In the genomic region with DNA sequence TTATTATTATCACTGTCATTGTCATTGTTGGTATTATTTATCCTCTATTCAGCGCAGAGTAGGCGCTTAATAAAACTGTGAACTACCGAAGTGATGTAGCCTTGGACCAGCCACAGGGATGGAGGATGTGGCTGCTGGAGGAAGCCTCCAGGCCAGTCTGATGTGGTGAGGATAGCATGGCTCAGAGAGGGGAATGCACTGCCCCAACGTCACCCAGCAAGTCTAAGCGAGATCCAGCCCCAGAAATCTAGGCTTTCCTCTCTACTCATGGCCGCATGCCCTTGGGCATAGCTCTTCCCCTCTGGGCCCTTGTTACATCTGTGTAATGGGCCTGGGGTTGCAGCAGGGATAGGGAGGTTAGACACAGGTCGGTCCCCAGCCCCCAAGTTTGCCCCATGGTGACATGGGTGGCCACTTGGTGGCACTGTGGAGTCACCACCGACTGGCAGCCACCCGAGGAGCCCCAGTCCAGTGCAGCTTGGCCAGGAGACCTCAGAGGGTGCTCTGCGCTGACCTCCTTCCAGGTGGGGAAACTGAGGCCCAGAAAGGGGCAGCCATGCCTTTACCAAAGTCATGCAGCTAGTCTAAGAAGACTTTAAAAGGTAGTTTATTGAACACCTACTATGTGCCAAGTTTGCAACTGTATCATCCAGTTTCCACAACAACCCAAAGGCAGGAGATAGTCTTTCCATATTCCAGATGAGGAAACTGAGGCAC, we compare ENCODE assay signal across 9 cellular contexts.
DNase-seq lines count a peak whose midpoint lies in the region; ATAC-seq and TF ChIP-seq lines count a peak whose summit lies in the region.
"Had no signal": no experiment of that assay in that cellular context is flagged by ENCODE, and none has a peak within 500 bp of the region (broad histone marks: within the 10 kb centered on the region; RNA-seq: fewer than 3 reads in every experiment).

No MANE protein-coding gene starts in this region.

- ATAC-seq in right lobe of liver = peak; percentile 89 to 96 (median 92)

- 74% methylated on average over 5 of the region's 10 CpGs for WGBS in right lobe of liver (ENCODE audit: insufficient coverage, low coverage, low lambda C conversion rate, missing lambda C conversion rate)

- no peak overlapping the region for H3K4me3 Mint-ChIP-seq in activated naive CD4-positive, alpha-beta T cell treated with anti-CD3 and anti-CD28 coated beads, Interleukin-2, amount 10 ng/mL, durations not matched to agents 7 days and 5 days
- no peak overlapping the region for H3K4me3 Mint-ChIP-seq in type B pancreatic cell
- H3K4me3 Mint-ChIP-seq: central memory CD8-positive, alpha-beta T cell had no signal

- peaks cover 2% of the 10 kb centered on the region for H3K9me3 Mint-ChIP-seq in activated naive CD4-positive, alpha-beta T cell treated with anti-CD3 and anti-CD28 coated beads, Interleukin-2, amount 10 ng/mL, durations not matched to agents 7 days and 5 days
- no peaks in the 10 kb centered on the region for H3K9me3 Mint-ChIP-seq in type B pancreatic cell

- intact Hi-C loops in breast epithelium (cut with DNase I; ENCODE audit: low total_unique reads) (no loop called here), right lobe of liver (cut with DNase I) (loop anchor here (5.0 to 10.0 kb wide), 2 partner anchors 189 to 396 kb away; a partner anchor contains a TSS)

- H3K4me1 ChIP-seq in breast epithelium (no peaks in the 10 kb centered on the region), right lobe of liver (no peaks in the 10 kb centered on the region)

- H3K27ac ChIP-seq in breast epithelium (no peak overlapping the region), right lobe of liver (no peak overlapping the region)

- H3K27ac Mint-ChIP-seq in activated naive CD4-positive, alpha-beta T cell treated with anti-CD3 and anti-CD28 coated beads, Interleukin-2, amount 10 ng/mL, durations not matched to agents 7 days and 5 days = no peak overlapping the region
- no peak overlapping the region for H3K27ac Mint-ChIP-seq in type B pancreatic cell

- H3K36me3 Mint-ChIP-seq in activated naive CD4-positive, alpha-beta T cell treated with anti-CD3 and anti-CD28 coated beads, Interleukin-2, amount 10 ng/mL, durations not matched to agents 7 days and 5 days = no peaks in the 10 kb centered on the region
- H3K36me3 Mint-ChIP-seq in type B pancreatic cell = no peaks in the 10 kb centered on the region

- TF ChIP-seq POLR2A in breast epithelium (IDR thresholded peaks at IDR 0.05) (no peak), right lobe of liver (IDR thresholded peaks at IDR 0.05) (no peak)

- H3K9me3 ChIP-seq in breast epithelium = peaks cover 0 to 4% of the 10 kb centered on the region in 2 donors
- H3K9me3 ChIP-seq in right lobe of liver = no peaks in the 10 kb centered on the region

- H3K27me3 ChIP-seq in breast epithelium = peaks cover 0 to 3% of the 10 kb centered on the region in 2 donors
- no peaks in the 10 kb centered on the region for H3K27me3 ChIP-seq in right lobe of liver

- no peaks in the 10 kb centered on the region for H3K4me1 Mint-ChIP-seq in activated naive CD4-positive, alpha-beta T cell treated with anti-CD3 and anti-CD28 coated beads, Interleukin-2, amount 10 ng/mL, durations not matched to agents 7 days and 5 days
- peaks cover 10% of the 10 kb centered on the region for H3K4me1 Mint-ChIP-seq in type B pancreatic cell (ENCODE audit: unreplicated experiment)
- H3K4me1 Mint-ChIP-seq: central memory CD8-positive, alpha-beta T cell had no signal

- peak; percentile 26 to 75 (median 65) for TF ChIP-seq CTCF in breast epithelium (IDR thresholded peaks at IDR 0.05)
- peak; percentile 78 to 89 (median 83) for TF ChIP-seq CTCF in right lobe of liver (IDR thresholded peaks at IDR 0.05)
- TF ChIP-seq CTCF in type B pancreatic cell (conservative IDR thresholded peaks at IDR 0.05) = peak; percentile 89

- DNase-seq in activated naive CD4-positive, alpha-beta T cell treated with anti-CD3 and anti-CD28 coated beads, Interleukin-2, amount 10 ng/mL, durations not matched to agents 7 days and 5 days = peak; percentile 38
- no peak for DNase-seq in activated naive CD4-positive, alpha-beta T cell (lab: John Stamatoyannopoulos, UW)
- DNase-seq in NOMO-1 treated with DMSO at 0.1 percent for 48 hours (lab: John Stamatoyannopoulos, UW; ENCODE audit: unreplicated experiment) (peak; percentile 33), breast epithelium (ENCODE audit: low spot score in 2 of 2) (peak in 1 of 2 donors; percentile 63), right lobe of liver (peak; percentile 66 to 73 (median 69)), type B pancreatic cell (ENCODE audit: extremely low spot score, unreplicated experiment) (no peak), SK-N-DZ (ENCODE audit: low spot score) (no peak), T-helper 9 cell (no peak)

- H3K4me3 ChIP-seq in breast epithelium (no peak overlapping the region), right lobe of liver (no peak overlapping the region)

- no peaks in the 10 kb centered on the region for H3K36me3 ChIP-seq in breast epithelium
- H3K36me3 ChIP-seq in right lobe of liver = no peaks in the 10 kb centered on the region

- CTCF ChIA-PET in activated naive CD4-positive, alpha-beta T cell treated with anti-CD3 and anti-CD28 coated beads, Interleukin-2, amount 10 ng/mL, durations not matched to agents 7 days and 5 days (lab: Charles Lee) = interaction anchor here (1.0 to 1.2 kb wide), 2 partner anchors 13 to 41 kb away, joined by 3 to 4 read pairs; no protein-coding TSS in a partner anchor

- peaks cover 4% of the 10 kb centered on the region for H3K27me3 Mint-ChIP-seq in activated naive CD4-positive, alpha-beta T cell treated with anti-CD3 and anti-CD28 coated beads, Interleukin-2, amount 10 ng/mL, durations not matched to agents 7 days and 5 days
- H3K27me3 Mint-ChIP-seq in type B pancreatic cell = peaks cover 16% of the 10 kb centered on the region

Comparison
In these comparisons a context has a peak if more than half of its experiments do, and no peak if none do; other contexts are left out.
1. DNase-seq: peak in activated naive CD4-positive, alpha-beta T cell treated with anti-CD3 and anti-CD28 coated beads, Interleukin-2, amount 10 ng/mL, durations not matched to agents 7 days and 5 days (single experiment), NOMO-1 treated with DMSO at 0.1 percent for 48 hours (single experiment) and right lobe of liver (3 of 3); none in activated naive CD4-positive, alpha-beta T cell (0 of 4), type B pancreatic cell (single experiment), SK-N-DZ (single experiment) and T-helper 9 cell (single experiment).
2. Peak in every context shown above with its lines, with median percentiles within 50 percentile points of each other: CTCF ChIP-seq.